16 cellular contexts compared by ENCODE assay signal in the genomic region with DNA sequence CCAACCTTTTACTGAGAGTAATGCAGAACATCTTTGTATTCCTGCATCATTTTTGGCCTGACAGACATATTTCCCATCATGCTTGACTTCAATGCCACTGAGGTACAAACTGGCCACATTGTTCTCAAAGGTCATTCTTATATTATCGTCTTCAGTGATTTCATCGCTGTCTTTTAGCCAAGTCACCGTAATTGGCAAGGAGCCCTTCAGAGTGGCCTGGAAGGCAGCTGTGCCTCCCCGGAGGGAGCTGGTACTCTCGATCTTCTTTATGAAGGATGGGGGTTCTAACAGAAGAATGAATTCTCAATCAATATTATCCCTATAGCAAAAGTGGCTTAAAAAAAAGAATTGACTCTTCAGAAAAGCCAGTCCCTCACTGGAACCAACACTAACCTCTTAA.
DNase-seq lines count a peak whose midpoint lies in the region; ATAC-seq and TF ChIP-seq lines count a peak whose summit lies in the region.
"Had no signal": no experiment of that assay in that cellular context is flagged by ENCODE, and none has a peak within 500 bp of the region (broad histone marks: within the 10 kb centered on the region; RNA-seq: fewer than 3 reads in every experiment).

No MANE protein-coding gene starts in this region.

- peak overlapping the region in 1 of 2 donors; percentile 57 for H3K27ac ChIP-seq in right atrium auricular region
- H3K27ac ChIP-seq: 22Rv1 had no signal

- no peak for TF ChIP-seq CTCF in right atrium auricular region (IDR thresholded peaks at IDR 0.05)
- no peak for TF ChIP-seq CTCF in nephron progenitor cell (IDR thresholded peaks at IDR 0.05)

- DNase-seq in Right ventricle myocardium superior = no peak
- no peak for DNase-seq in right atrium auricular region (ENCODE audit: low spot score)
- no peak for DNase-seq in left ventricle myocardium superior
- DNase-seq in nephron progenitor cell = no peak
- DNase-seq in NCI-H510A (lab: John Stamatoyannopoulos, UW) = no peak
- no peak for DNase-seq in SK-N-DZ (ENCODE audit: low spot score)
- DNase-seq in DMS79 treated with DMSO at 0.1 percent for 48 hours (lab: John Stamatoyannopoulos, UW) = no peak
- DNase-seq: CD8-positive, alpha-beta T cell; COR-L47; DMS153; DND-41; GDM1; H7 had no signal

- no peak overlapping the region for H3K4me3 ChIP-seq in right atrium auricular region
- H3K4me3 ChIP-seq: GM23338 had no signal

- peak overlapping the region; percentile 58 for H3K27ac Mint-ChIP-seq in nephron progenitor cell
- H3K27ac Mint-ChIP-seq: CD14-positive monocyte; CD8-positive, alpha-beta T cell; GM23338 had no signal

- H3K4me1 ChIP-seq in right atrium auricular region = peaks cover 0 to 48% of the 10 kb centered on the region in 2 donors

- peaks cover 92% of the 10 kb centered on the region for H3K36me3 ChIP-seq in right atrium auricular region

- H3K9me3 Mint-ChIP-seq in nephron progenitor cell = no peaks in the 10 kb centered on the region
- H3K9me3 Mint-ChIP-seq: CD8-positive, alpha-beta T cell; GM23338 had no signal

- intact Hi-C loops in Right ventricle myocardium superior (cut with DNase I) = no loop called here
- intact Hi-C loops in left ventricle myocardium superior (cut with micrococcal nuclease) = no loop called here

- H3K4me3 Mint-ChIP-seq in nephron progenitor cell = no peak overlapping the region
- H3K4me3 Mint-ChIP-seq: CD14-positive monocyte; CD8-positive, alpha-beta T cell; GM23338 had no signal

- peaks cover 4% of the 10 kb centered on the region for H3K27me3 Mint-ChIP-seq in nephron progenitor cell (ENCODE audit: low read depth, poor library complexity)

- no peaks in the 10 kb centered on the region for H3K9me3 ChIP-seq in right atrium auricular region

- H3K36me3 Mint-ChIP-seq in nephron progenitor cell (ENCODE audit: low read depth) = no peaks in the 10 kb centered on the region
- H3K36me3 Mint-ChIP-seq: CD14-positive monocyte had no signal

- H3K27me3 ChIP-seq in right atrium auricular region = no peaks in the 10 kb centered on the region

- ATAC-seq in Right ventricle myocardium superior (ENCODE audit: poor library complexity) = peak; percentile 8
- peak; percentile 15 for ATAC-seq in left ventricle myocardium superior
- ATAC-seq: CD8-positive, alpha-beta T cell; GM23338 had no signal

- H3K4me1 Mint-ChIP-seq in nephron progenitor cell = no peaks in the 10 kb centered on the region
- H3K4me1 Mint-ChIP-seq: GM23338 had no signal
